ENCODE assay signal across 8 cellular contexts in genomic region chr20:36541227-36542018, GRCh38. TPM values are rescaled to one million over a fixed set of nuclear protein-coding genes. Genes with fewer than 3 reads are reported as not detected.
DNase-seq lines count a peak whose midpoint lies in the region; ATAC-seq and TF ChIP-seq lines count a peak whose summit lies in the region.

Gene MYL9 (plus strand): TSS chr20:36541519. CDS start chr20:36544885, 3,366 bp downstream.

- H3K27me3 Mint-ChIP-seq in Caco-2 (ENCODE audit: insufficient read depth, unreplicated experiment) (no peaks in the 10 kb centered on the region), type B pancreatic cell (no peaks in the 10 kb centered on the region)

- H3K27ac Mint-ChIP-seq in Caco-2 (ENCODE audit: unreplicated experiment): peak within 1 kb of the TSS; percentile 78
- no peak within 1 kb of the TSS for H3K27ac Mint-ChIP-seq in type B pancreatic cell

- POLR2A ChIA-PET in Caco-2 (lab: Charles Lee): interaction anchor here (0.6 to 1.4 kb wide), 5 partner anchors 10 to 803 kb away, joined by 3 to 7 read pairs (median 3); partner anchors contain the start of genes NDRG3 and RAB5IF

- CTCF ChIA-PET in Caco-2 (lab: Charles Lee): interaction anchor here (0.6 to 2.8 kb wide), 8 partner anchors 19 to 322 kb away, joined by 3 to 11 read pairs (median 4); partner anchors contain the start of genes RAB5IF and TGIF2

- intact Hi-C loops in Caco-2 (cut with micrococcal nuclease; ENCODE audit: unreplicated experiment): no loop called here

- H3K36me3 Mint-ChIP-seq in Caco-2 (ENCODE audit: insufficient read depth, unreplicated experiment) (peaks cover 19% of the 10 kb centered on the region), type B pancreatic cell (no peaks in the 10 kb centered on the region)

- TF ChIP-seq CTCF in Caco-2 (IDR thresholded peaks at IDR 0.05; ENCODE audit: insufficient read depth in 1 of 2, low read depth in 1 of 2, low read length in 1 of 2, severe bottlenecking in 1 of 2, unreplicated experiment in 1 of 2) (peak in 1 of 2 experiments; percentile 58), epithelial cell of proximal tubule (conservative IDR thresholded peaks at IDR 0.05; ENCODE audit: low read depth, low read length) (no peak), type B pancreatic cell (conservative IDR thresholded peaks at IDR 0.05) (no peak)

- H3K4me1 ChIP-seq in Caco-2 (peaks cover 24% of the 10 kb centered on the region), NT2/D1 (ENCODE audit: insufficient read depth, insufficient read length) (peaks cover 33% of the 10 kb centered on the region)

- H3K36me3 ChIP-seq in Caco-2 (ENCODE audit: control insufficient read depth, insufficient read depth, low read length) (no peaks in the 10 kb centered on the region), NT2/D1 (ENCODE audit: insufficient read depth, insufficient read length, low read length) (peaks cover 41% of the 10 kb centered on the region)

- H3K27me3 ChIP-seq in Caco-2 (replicated peaks; ENCODE audit: control insufficient read depth, insufficient read depth, low read length) (no peaks in the 10 kb centered on the region), NT2/D1 (ENCODE audit: insufficient read depth, insufficient read length) (peaks cover 5% of the 10 kb centered on the region)

- H3K9me3 Mint-ChIP-seq in Caco-2 (ENCODE audit: unreplicated experiment) (no peaks in the 10 kb centered on the region), type B pancreatic cell (no peaks in the 10 kb centered on the region)

- peak within 1 kb of the TSS; percentile 94 for H3K9ac ChIP-seq in NT2/D1 (ENCODE audit: insufficient read length, low read depth)

- H3K4me1 Mint-ChIP-seq in Caco-2 (ENCODE audit: low read depth, unreplicated experiment) (peaks cover 22% of the 10 kb centered on the region), type B pancreatic cell (ENCODE audit: unreplicated experiment) (peaks cover 15% of the 10 kb centered on the region)

- H3K4me3 Mint-ChIP-seq in Caco-2 (ENCODE audit: unreplicated experiment): peak within 1 kb of the TSS; percentile 85
- peak within 1 kb of the TSS; percentile 72 for H3K4me3 Mint-ChIP-seq in type B pancreatic cell

- peak; percentile 97 for DNase-seq in Caco-2
- DNase-seq in NT2/D1 (ENCODE audit: low read depth, low spot score): peak; percentile 39
- no peak for DNase-seq in epithelial cell of proximal tubule (ENCODE audit: low read depth)
- DNase-seq in mesenteric fat pad (ENCODE audit: low spot score): peak; percentile 96
- DNase-seq in type B pancreatic cell (ENCODE audit: extremely low spot score, unreplicated experiment): no peak
- DNase-seq in activated CD4-positive, alpha-beta T cell treated with anti-CD3 and anti-CD28 coated beads for 48 hours: no peak

- H3K9me3 ChIP-seq in Caco-2 (no peaks in the 10 kb centered on the region), NT2/D1 (ENCODE audit: insufficient read depth, low read length) (no peaks in the 10 kb centered on the region)

- ATAC-seq in HG02885 (IDR thresholded peaks at IDR 0.05; ENCODE audit: poor library complexity, unreplicated experiment): no peak
- ATAC-seq in HG03045 (IDR thresholded peaks at IDR 0.05; ENCODE audit: unreplicated experiment): no peak

- H3K4me3 ChIP-seq in Caco-2 (ENCODE audit: low read depth, low read length) (peak within 1 kb of the TSS; percentile 68), NT2/D1 (ENCODE audit: insufficient read length, low read depth) (peak within 1 kb of the TSS; percentile 86), epithelial cell of proximal tubule (ENCODE audit: low read depth, low read length) (peak within 1 kb of the TSS; percentile 61)

- BruUV-seq in Caco-2 (replicated peaks; lab: Mats Ljungman, UMichigan): TSS peak; percentile 32

RNA-seq across cellular contexts. Expression of gene MYL9, which starts in this region (rescaled TPM):
- total RNA-seq in Caco-2 (2022) (382 and 446 TPM in 2 replicates), epithelial cell of proximal tubule (31.7 and 39.4 TPM in 2 replicates), mesenteric fat pad (518 TPM), type B pancreatic cell (ENCODE audit: low replicate concordance) (55.1 and 59.0 TPM in 2 replicates)

Comparison
In these comparisons a context has a peak if more than half of its experiments do, and no peak if none do; other contexts are left out.
1. DNase-seq: peak in Caco-2 (2 of 2), NT2/D1 (single experiment) and mesenteric fat pad (single experiment); none in epithelial cell of proximal tubule (single experiment), type B pancreatic cell (single experiment) and activated CD4-positive, alpha-beta T cell treated with anti-CD3 and anti-CD28 coated beads for 48 hours (single experiment).
2. Peak in every context shown above with its lines, with median percentiles within 50 percentile points of each other: H3K4me3 ChIP-seq.